ENCODE assay signal across 1 cellular context in the genomic region with DNA sequence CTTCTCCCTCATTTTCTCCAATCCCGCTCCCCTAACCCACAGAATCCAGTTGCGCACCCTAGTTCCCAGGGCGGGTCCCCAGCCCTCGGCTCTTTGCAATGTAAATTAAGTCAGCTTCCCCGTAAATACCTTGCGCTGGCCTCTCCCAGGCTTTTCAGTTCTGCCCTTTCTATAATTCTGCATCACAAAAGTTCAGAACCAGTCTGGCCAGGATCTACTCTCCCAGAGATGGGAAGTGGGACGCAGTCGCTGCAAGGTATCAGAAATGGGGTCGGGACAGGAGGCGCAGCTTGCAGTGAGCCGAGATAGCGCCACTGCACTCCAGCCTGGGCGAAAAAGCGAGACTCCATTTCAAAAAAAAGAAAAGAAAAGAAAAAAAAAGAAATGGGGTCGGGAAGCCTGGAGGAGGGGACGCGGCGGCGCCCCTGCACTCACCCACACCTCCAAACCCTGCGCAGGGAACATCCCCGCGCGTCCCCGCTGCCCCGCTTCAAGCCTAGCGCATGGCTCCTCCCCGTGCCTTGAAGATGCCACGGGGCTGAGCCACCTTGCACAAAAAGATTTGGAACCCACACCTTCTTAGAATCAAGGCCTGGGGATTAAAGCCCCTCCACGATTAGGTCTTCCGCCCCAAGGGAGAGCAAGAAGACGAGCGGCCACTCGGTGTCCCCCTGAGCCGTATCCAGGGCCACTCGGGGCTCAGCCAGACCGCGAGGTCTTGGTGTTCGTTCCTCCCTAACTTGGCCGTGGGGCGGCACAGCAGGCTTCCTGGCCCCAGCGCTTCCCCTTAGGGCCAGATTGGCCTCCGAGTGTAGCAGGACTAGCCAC.
TF ChIP-seq lines count a peak whose summit lies in the region.

No MANE protein-coding gene starts in this region.

TF ChIP-seq in IMR-90, 13 proteins besides CTCF, POLR2A, EP300 and RAD21:
- no peak for TF ChIP-seq CHD1 (IDR thresholded peaks at IDR 0.05; ENCODE audit: low read depth, low read length)
- no peak for TF ChIP-seq RFX5 (IDR thresholded peaks at IDR 0.05; ENCODE audit: low read depth, low read length)
